19 cellular contexts compared by ENCODE assay signal in the genomic region with DNA sequence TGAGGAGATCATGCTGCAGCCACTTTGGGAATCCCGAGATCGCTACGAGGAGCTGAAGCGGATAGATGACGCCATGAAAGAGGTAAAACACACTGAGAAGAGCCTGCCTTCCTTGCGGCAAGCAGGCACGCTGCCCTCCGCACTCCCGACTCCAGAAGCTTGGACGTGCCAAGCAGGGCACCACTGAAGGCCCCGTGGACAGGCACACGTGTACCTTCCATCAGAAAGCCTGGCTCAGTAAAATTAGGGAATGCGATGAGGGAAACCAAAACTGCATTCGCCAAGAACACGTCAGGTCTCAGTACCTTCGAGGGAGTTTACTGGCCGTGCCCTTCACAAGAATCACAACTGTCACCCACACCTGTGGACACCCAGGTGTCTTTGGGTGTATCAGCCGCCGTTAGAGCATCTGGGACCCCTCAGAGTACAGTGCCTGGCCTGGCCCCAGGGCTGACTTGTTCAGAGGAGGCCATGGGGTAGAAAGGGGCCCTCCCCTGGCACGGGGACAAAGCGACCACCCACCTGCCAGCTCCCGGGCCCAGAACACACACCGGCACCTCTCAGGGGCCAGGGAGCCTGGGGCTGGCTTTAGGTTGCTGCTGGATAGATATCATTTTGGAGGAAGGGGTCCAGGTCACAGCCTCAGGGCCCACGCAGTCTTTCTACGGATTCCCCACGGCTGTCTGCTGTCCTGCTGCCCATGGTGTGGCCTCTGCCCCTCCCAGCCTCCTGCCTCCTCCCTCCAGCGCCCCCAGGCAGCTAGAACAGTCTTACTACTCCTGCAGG.
DNase-seq lines count a peak whose midpoint lies in the region; ATAC-seq, FAIRE-seq and TF ChIP-seq lines count a peak whose summit lies in the region.
"Had no signal": no experiment of that assay in that cellular context is flagged by ENCODE, and none has a peak within 500 bp of the region (broad histone marks: within the 10 kb centered on the region; RNA-seq: fewer than 3 reads in every experiment).

No MANE protein-coding gene starts in this region.

- no peaks in the 10 kb centered on the region for H3K79me1 ChIP-seq in neuronal stem cell (ENCODE audit: low read depth, low read length)

- no CpG with 5 or more reads among the region's 27 CpGs for WGBS in neuronal stem cell (ENCODE audit: extremely low coverage in 2 of 2, insufficient read length in 2 of 2, insufficient replicate concordance in 1 of 2), 2 donors

- no peak overlapping the region for H4K91ac ChIP-seq in neuronal stem cell (ENCODE audit: low read depth, low read length, poor library complexity)

- no peak overlapping the region for H3K14ac ChIP-seq in neuronal stem cell (ENCODE audit: low read length)

- H3K4me3 ChIP-seq in kidney (ENCODE audit: low read length in 2 of 2), result no peak overlapping the region
- H3K4me3 ChIP-seq in neuronal stem cell (ENCODE audit: low read length in 2 of 2), result no peak overlapping the region
- H3K4me3 ChIP-seq: A549, GM23338 had no signal

- no peak overlapping the region for H2BK120ac ChIP-seq in neuronal stem cell (ENCODE audit: low read depth, low read length)

- ATAC-seq in Right ventricle myocardium superior (ENCODE audit: poor library complexity), result no peak
- ATAC-seq in left ventricle myocardium superior, result no peak
- no peak for ATAC-seq in HG03135 (IDR thresholded peaks at IDR 0.05; ENCODE audit: unreplicated experiment)
- no peak for ATAC-seq in HG02763 (IDR thresholded peaks at IDR 0.05; ENCODE audit: unreplicated experiment)
- ATAC-seq: A549 had no signal

- no peak overlapping the region for H2BK15ac ChIP-seq in neuronal stem cell (ENCODE audit: low read length)

- intact Hi-C loops in Right ventricle myocardium superior (cut with DNase I) (no loop called here), left ventricle myocardium superior (cut with micrococcal nuclease) (no loop called here), kidney (cut with DNase I) (no loop called here)

- no peak for FAIRE-seq in kidney (lab: Jason Lieb, UNC)
- FAIRE-seq: A549, D721Med, G401.6, GM12891, GM19239 had no signal

- H3K18ac ChIP-seq in neuronal stem cell (ENCODE audit: low read length), result no peak overlapping the region

- no peak overlapping the region for H2AFZ ChIP-seq in neuronal stem cell (ENCODE audit: low read length)
- H2AFZ ChIP-seq: GM23338 had no signal

- no peak overlapping the region for H3K27ac ChIP-seq in kidney (ENCODE audit: low read depth in 2 of 2, low read length in 2 of 2)
- no peak overlapping the region for H3K27ac ChIP-seq in neuronal stem cell (replicated peaks; ENCODE audit: low read length)
- H3K27ac ChIP-seq: 22Rv1, A549, C4-2B had no signal

- H3K4ac ChIP-seq in neuronal stem cell (ENCODE audit: low read length), result no peak overlapping the region

- no peak overlapping the region for H4K8ac ChIP-seq in neuronal stem cell (ENCODE audit: low read depth, low read length)

- H3K27me3 ChIP-seq in neuronal stem cell (ENCODE audit: control insufficient read depth in 3 of 3, insufficient read depth in 3 of 3, low read depth in 1 of 3, low read length in 3 of 3), result no peaks in the 10 kb centered on the region

- H3K9ac ChIP-seq in kidney (ENCODE audit: low read length in 2 of 2), result no peak overlapping the region
- H3K9ac ChIP-seq in neuronal stem cell (ENCODE audit: low read depth, low read length, poor library complexity), result peak overlapping the region; percentile 57

- H3K36me3 ChIP-seq in kidney (ENCODE audit: control insufficient read depth in 1 of 2, insufficient read depth in 2 of 2, low read length in 2 of 2) (peaks cover 31 to 48% of the 10 kb centered on the region in 2 donors), neuronal stem cell (replicated peaks in 1 of 2; ENCODE audit: control insufficient read depth in 2 of 2, insufficient read depth in 2 of 2, low read length in 2 of 2) (peaks cover 56 to 80% of the 10 kb centered on the region in 2 donors)

- no peak overlapping the region for H2BK5ac ChIP-seq in neuronal stem cell (ENCODE audit: low read length)

- H3K23ac ChIP-seq in neuronal stem cell (ENCODE audit: low read depth, low read length, poor library complexity), result peak overlapping the region; percentile 23

- H3K9me3 ChIP-seq in kidney (ENCODE audit: control insufficient read depth in 1 of 2, low read length in 2 of 2) (no peaks in the 10 kb centered on the region), neuronal stem cell (replicated peaks in 1 of 2; ENCODE audit: control insufficient read depth in 2 of 2, insufficient read depth in 1 of 2, low read depth in 1 of 2, low read length in 2 of 2) (peaks cover 0 to 6% of the 10 kb centered on the region in 2 donors)
- H3K9me3 ChIP-seq: A549, Caco-2 had no signal

- no peak for TF ChIP-seq CTCF in kidney (IDR thresholded peaks at IDR 0.05; ENCODE audit: borderline replicate concordance, extremely low read depth, insufficient read depth)

- H3K4me1 ChIP-seq in kidney (ENCODE audit: control insufficient read depth in 1 of 2, insufficient read depth in 1 of 2, low read depth in 1 of 2, low read length in 2 of 2) (no peaks in the 10 kb centered on the region), neuronal stem cell (ENCODE audit: control insufficient read depth in 2 of 2, insufficient read depth in 1 of 2, low read depth in 1 of 2, low read length in 2 of 2) (no peaks in the 10 kb centered on the region)
- H3K4me1 ChIP-seq: A549, Caco-2 had no signal

- no peak overlapping the region for H3K4me2 ChIP-seq in neuronal stem cell (ENCODE audit: insufficient read depth, low read length, poor library complexity, severe bottlenecking)
- H3K4me2 ChIP-seq: A549, GM23338 had no signal

- no peak overlapping the region for H2AK5ac ChIP-seq in neuronal stem cell (ENCODE audit: low read depth, low read length)

- DNase-seq in Right ventricle myocardium superior (peak; percentile 9), left ventricle myocardium superior (no peak), kidney (peak; percentile 59), neuronal stem cell (ENCODE audit: low spot score) (no peak), OCI-M2 (lab: John Stamatoyannopoulos, UW; ENCODE audit: unreplicated experiment) (no peak)
- DNase-seq: AML-193; Caco-2; CD4-positive, alpha-beta T cell; H7 had no signal

- no peak overlapping the region for H2BK12ac ChIP-seq in neuronal stem cell (ENCODE audit: low read length)

Comparison
In these comparisons a context has a peak if more than half of its experiments do, and no peak if none do; other contexts are left out.
1. DNase-seq: peak in Right ventricle myocardium superior (single experiment) and kidney (single experiment); none in left ventricle myocardium superior (single experiment), neuronal stem cell (single experiment) and OCI-M2 (single experiment).